ENCODE assay signal across 24 cellular contexts in genomic region chr6:8905647-8906231, GRCh38.
A peak's percentile ranks its signal among the peaks of the same experiment; 100 is the strongest.
DNase-seq lines count a peak whose midpoint lies in the region; ATAC-seq and TF ChIP-seq lines count a peak whose summit lies in the region.
"Had no signal": no experiment of that assay in that cellular context is flagged by ENCODE, and none has a peak within 500 bp of the region (broad histone marks: within the 10 kb centered on the region; RNA-seq: fewer than 3 reads in every experiment).

No MANE protein-coding gene starts in this region.

- TF ChIP-seq CTCF in foreskin keratinocyte (conservative IDR thresholded peaks at IDR 0.05) (no peak), omental fat pad (IDR thresholded peaks at IDR 0.05) (no peak)

- DNase-seq in DMS79 treated with DMSO at 0.1 percent for 48 hours (lab: John Stamatoyannopoulos, UW) (peak; percentile 10), NOMO-1 treated with dmso at 0.1 percent for 144 hours (lab: John Stamatoyannopoulos, UW; ENCODE audit: unreplicated experiment) (peak; percentile 9), foreskin keratinocyte (peak; percentile 25 to 45), omental fat pad (ENCODE audit: low spot score) (no peak), NCI-H510A (lab: John Stamatoyannopoulos, UW) (no peak), HPDE6-E6E7 (ENCODE audit: extremely low spot score) (no peak)
- no peak for DNase-seq in stimulated activated CD4-positive, alpha-beta T cell treated with anti-CD3 and anti-CD28 coated beads, Interleukin-4, amount 100 ng/mL, for 4 hours
- DNase-seq: activated CD4-positive, alpha-beta T cell treated with anti-CD3 and anti-CD28 coated beads for 36 hours; activated T-cell treated with anti-CD3 and anti-CD28 coated beads for 4 hours; CD8-positive, alpha-beta T cell; colonic mucosa; effector CD8-positive, alpha-beta T cell; H7; left colon; MM.1S; naive thymus-derived CD4-positive, alpha-beta T cell; NCI-H1694; retina; small intestine; stimulated activated CD8-positive, alpha-beta memory T cell treated with anti-CD3 and anti-CD28 coated beads, Interleukin-4, amount 100 ng/mL, for 48 hours; stimulated activated naive CD8-positive, alpha-beta T cell treated with anti-CD3 and anti-CD28 coated beads, Interleukin-15, amount 100 ng/mL, for 72 hours had no signal

- ATAC-seq in foreskin keratinocyte (no peak), omental fat pad (ENCODE audit: low FRiP score) (peak; percentile 28), GM19023 (IDR thresholded peaks at IDR 0.05; ENCODE audit: unreplicated experiment) (no peak)
- ATAC-seq: activated CD4-positive, alpha-beta T cell treated with anti-CD3 and anti-CD28 coated beads for 36 hours; activated naive CD4-positive, alpha-beta T cell treated with anti-CD3 and anti-CD28 coated beads, Interleukin-2, amount 50 U/mL, for 72 hours; CD8-positive, alpha-beta T cell; left colon; naive thymus-derived CD4-positive, alpha-beta T cell; stimulated activated naive CD8-positive, alpha-beta T cell treated with anti-CD3 and anti-CD28 coated beads, Interleukin-15, amount 100 ng/mL, for 72 hours had no signal

- no peaks in the 10 kb centered on the region for H3K4me1 ChIP-seq in foreskin keratinocyte
- H3K4me1 ChIP-seq: colonic mucosa had no signal

- H3K27me3 ChIP-seq in foreskin keratinocyte = no peaks in the 10 kb centered on the region
- H3K27me3 ChIP-seq: colonic mucosa, hepatocyte had no signal

- no peak overlapping the region for H3K27ac ChIP-seq in foreskin keratinocyte
- H3K27ac ChIP-seq: colonic mucosa, hepatocyte had no signal

Comparison
In these comparisons a context has a peak if more than half of its experiments do, and no peak if none do; other contexts are left out.
1. DNase-seq: peak in DMS79 treated with DMSO at 0.1 percent for 48 hours (single experiment), NOMO-1 treated with dmso at 0.1 percent for 144 hours (single experiment) and foreskin keratinocyte (2 of 2); none in omental fat pad (single experiment), NCI-H510A (single experiment), HPDE6-E6E7 (single experiment) and stimulated activated CD4-positive, alpha-beta T cell treated with anti-CD3 and anti-CD28 coated beads, Interleukin-4, amount 100 ng/mL, for 4 hours (0 of 2).